Comparison of ENCODE assay signal across 26 cellular contexts in the genomic region with DNA sequence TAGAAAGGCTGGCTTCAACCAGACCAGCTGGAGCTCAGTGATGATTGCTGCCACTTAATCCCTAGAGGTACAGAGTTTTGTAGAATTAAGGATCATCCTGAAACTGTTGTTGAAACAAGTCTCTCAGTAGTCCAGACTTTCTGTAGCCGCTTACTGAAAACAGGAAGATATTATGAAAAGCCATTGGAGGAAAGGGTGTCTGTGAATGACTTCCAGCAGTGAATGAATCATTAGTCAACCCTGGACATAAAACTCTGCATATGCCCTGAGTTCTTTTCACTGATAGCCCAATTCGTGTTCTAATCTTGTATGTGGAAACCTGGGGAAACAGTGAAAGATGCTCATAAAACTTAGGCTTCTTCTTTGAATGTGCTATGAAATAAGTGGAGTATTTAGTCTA.
"Had no signal": no experiment of that assay in that cellular context is flagged by ENCODE, and none has a peak within 500 bp of the region (broad histone marks: within the 10 kb centered on the region; RNA-seq: fewer than 3 reads in every experiment).

No MANE protein-coding gene starts in this region.

- H3K4me1 ChIP-seq: gastroesophageal sphincter, prostate gland, right atrium auricular region, upper lobe of right lung had no signal

- H3K4me1 Mint-ChIP-seq: activated naive CD8-positive, alpha-beta T cell treated with anti-CD3 and anti-CD28 coated beads, Interleukin-2, amount 50 U/mL, for 24 hours; brain had no signal

- H3K27me3 Mint-ChIP-seq: brain; natural killer cell treated with Interleukin-12 subunit alpha and Interleukin-12 subunit beta and Interleukin-15 and Interleukin-18, amount 100 ng/mL, for 72 hours had no signal

- H3K36me3 Mint-ChIP-seq: brain, memory B cell had no signal

- H3K27me3 ChIP-seq: ovary, right atrium auricular region, thyroid gland, upper lobe of right lung had no signal

- H3K4me3 Mint-ChIP-seq: activated CD8-positive, alpha-beta T cell treated with anti-CD3 and anti-CD28 coated beads, Interleukin-2, amount 10 ng/mL, durations not matched to agents 7 days and 5 days; activated naive CD8-positive, alpha-beta T cell treated with anti-CD3 and anti-CD28 coated beads, Interleukin-2, amount 50 U/mL, for 24 hours; activated T-helper 1 cell treated with anti-CD3 and anti-CD28 coated beads, Interleukin-12 subunit alpha, Interleukin-12 subunit beta, Interleukin-2, Interleukin-4 antibody, amounts not matched to agents 30 ng/mL and 10 ng/mL and 1 ng/mL, durations not matched to agents 14 hours and 24 hours and 36 hours; brain; memory B cell; natural killer cell treated with Interleukin-12 subunit alpha and Interleukin-12 subunit beta and Interleukin-15 and Interleukin-18, amount 100 ng/mL, for 72 hours; stimulated activated naive CD8-positive, alpha-beta T cell treated with anti-CD3 and anti-CD28 coated beads, Interleukin-15, Interleukin-2, amounts not matched to agents 100 ng/mL and 50 ng/mL, for 24 hours; T-helper 2 cell treated with Interferon-gamma antibody and Interleukin-4, amounts not matched to agents 5 μg/mL and 100 μg/mL, for 36 hours had no signal

- DNase-seq: activated CD4-positive, alpha-beta T cell treated with anti-CD3 and anti-CD28 coated beads for 1 hour; activated CD4-positive, alpha-beta T cell treated with anti-CD3 and anti-CD28 coated beads, Interleukin-2, amount 50 U/mL, for 1 hour; activated CD8-positive, alpha-beta T cell treated with anti-CD3 and anti-CD28 coated beads, Interleukin-2, amount 10 ng/mL, durations not matched to agents 7 days and 5 days; activated gamma-delta T cell; activated naive CD4-positive, alpha-beta T cell treated with anti-CD3 and anti-CD28 coated beads, Interleukin-2, amount 50 U/mL, for 16 hours; activated naive CD8-positive, alpha-beta T cell treated with anti-CD3 and anti-CD28 coated beads, Interleukin-2, amount 50 U/mL, for 24 hours; anterior cingulate cortex; dermis blood vessel endothelial cell; effector CD8-positive, alpha-beta T cell; head of caudate nucleus; hypothalamus; left ventricle myocardium superior; ovary; stimulated activated CD4-positive, alpha-beta T cell treated with anti-CD3 and anti-CD28 coated beads, Interleukin-1b, Interleukin-23, amount 100 ng/mL, for 48 hours; substantia nigra; thyroid gland; upper lobe of right lung had no signal

- H3K27ac Mint-ChIP-seq: activated CD8-positive, alpha-beta T cell treated with anti-CD3 and anti-CD28 coated beads, Interleukin-2, amount 10 ng/mL, durations not matched to agents 7 days and 5 days; activated naive CD8-positive, alpha-beta T cell treated with anti-CD3 and anti-CD28 coated beads, Interleukin-2, amount 50 U/mL, for 24 hours; activated T-helper 1 cell treated with anti-CD3 and anti-CD28 coated beads, Interleukin-12 subunit alpha, Interleukin-12 subunit beta, Interleukin-2, Interleukin-4 antibody, amounts not matched to agents 30 ng/mL and 10 ng/mL and 1 ng/mL, durations not matched to agents 14 hours and 24 hours and 36 hours; memory B cell; natural killer cell treated with Interleukin-12 subunit alpha and Interleukin-12 subunit beta and Interleukin-15 and Interleukin-18, amount 100 ng/mL, for 72 hours; stimulated activated naive CD8-positive, alpha-beta T cell treated with anti-CD3 and anti-CD28 coated beads, Interleukin-15, Interleukin-2, amounts not matched to agents 100 ng/mL and 50 ng/mL, for 24 hours; T-helper 2 cell treated with Interferon-gamma antibody and Interleukin-4, amounts not matched to agents 5 μg/mL and 100 μg/mL, for 36 hours had no signal

- ATAC-seq: activated CD8-positive, alpha-beta T cell treated with anti-CD3 and anti-CD28 coated beads, Interleukin-2, amount 10 ng/mL, durations not matched to agents 7 days and 5 days; activated naive CD8-positive, alpha-beta T cell treated with anti-CD3 and anti-CD28 coated beads, Interleukin-2, amount 50 U/mL, for 24 hours; gastroesophageal sphincter; left ventricle myocardium superior; natural killer cell treated with Interleukin-12 subunit alpha and Interleukin-12 subunit beta and Interleukin-15 and Interleukin-18, amount 100 ng/mL, for 72 hours had no signal

- H3K27ac ChIP-seq: gastroesophageal sphincter, ovary, prostate gland, right atrium auricular region, thyroid gland, upper lobe of right lung had no signal

- H3K9me3 Mint-ChIP-seq: natural killer cell treated with Interleukin-12 subunit alpha and Interleukin-12 subunit beta and Interleukin-15 and Interleukin-18, amount 100 ng/mL, for 72 hours; stimulated activated naive CD8-positive, alpha-beta T cell treated with anti-CD3 and anti-CD28 coated beads, Interleukin-15, Interleukin-2, amounts not matched to agents 100 ng/mL and 50 ng/mL, for 24 hours had no signal

- H3K9me3 ChIP-seq: ovary, prostate gland, right atrium auricular region, thyroid gland, upper lobe of right lung had no signal
